ENCODE assay signal across 7 cellular contexts in the genomic region with DNA sequence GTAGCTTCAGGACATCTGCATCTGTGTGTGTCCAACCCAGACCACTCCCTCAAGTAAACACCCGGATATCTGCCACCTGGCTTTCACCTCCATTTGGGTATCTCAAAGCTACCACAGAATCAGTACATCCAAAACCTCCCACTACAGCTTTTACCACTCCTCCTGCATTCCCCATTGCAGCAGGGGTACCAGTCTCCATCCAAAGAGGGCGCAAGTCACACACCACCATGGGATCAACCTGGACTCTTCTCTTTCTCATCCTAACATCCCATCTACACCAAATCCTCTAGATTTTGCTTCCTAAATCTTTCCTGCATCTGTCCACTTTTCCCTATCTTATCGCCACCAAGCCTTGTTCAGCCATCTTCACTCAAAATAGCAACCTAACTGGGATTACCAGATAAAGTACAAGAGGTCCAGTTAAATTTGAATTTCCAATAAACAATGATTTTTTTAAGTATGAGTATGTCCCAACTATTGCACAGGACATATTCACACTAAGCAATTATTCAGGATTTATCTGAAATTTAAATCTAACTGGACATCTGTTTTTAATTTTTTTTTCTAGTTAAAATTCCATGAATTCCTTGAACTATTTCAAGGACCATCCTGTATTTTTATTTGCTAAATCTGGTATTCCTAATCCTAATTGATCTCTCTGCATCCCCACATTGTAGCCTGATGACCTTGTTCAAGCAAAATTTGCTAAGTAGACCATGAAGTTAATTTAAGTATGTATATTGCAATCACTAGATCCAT.
DNase-seq lines count a peak whose midpoint lies in the region; ATAC-seq, FAIRE-seq and TF ChIP-seq lines count a peak whose summit lies in the region.

No MANE protein-coding gene starts in this region.

- no peak for TF ChIP-seq POLR2A in K562 (conservative IDR thresholded peaks at IDR 0.05)

- peak overlapping the region; percentile 2 for H3K27ac Mint-ChIP-seq in nephron progenitor cell

- no peaks in the 10 kb centered on the region for H3K36me3 Mint-ChIP-seq in nephron progenitor cell (ENCODE audit: low read depth)

- intact Hi-C loops in K562 (cut with micrococcal nuclease): no loop called here

- POLR2A ChIA-PET in K562 (lab: Yijun Ruan, JAX): interaction anchor here (0.6 to 0.8 kb wide), 3 partner anchors 12 to 1801 kb away, joined by 3 to 4 read pairs (median 3); no protein-coding TSS in a partner anchor

- peak in 1 of 2 experiments; percentile 26; a peak in 2 of 4 replicates for TF ChIP-seq RAD21 in K562 (CRISPR knock-in tag; conservative IDR thresholded peaks at IDR 0.05 in 1 of 2, IDR thresholded peaks at IDR 0.05 in 1 of 2)

- CTCF ChIA-PET in K562 (lab: Yijun Ruan, JAX; ENCODE audit: low intra/inter-chr PET ratio): no interaction called here

- no peaks in the 10 kb centered on the region for H3K9me1 ChIP-seq in K562 (ENCODE audit: control insufficient read depth, insufficient read depth, low read length)

- peak; percentile 74 for FAIRE-seq in K562 (lab: Jason Lieb, UNC)

- no peaks in the 10 kb centered on the region for H4K20me1 ChIP-seq in Loucy (ENCODE audit: insufficient read depth, low read length, poor library complexity, severe bottlenecking)
- no peaks in the 10 kb centered on the region for H4K20me1 ChIP-seq in K562 (replicated peaks; ENCODE audit: control insufficient read depth, insufficient read depth, low read length)

- peak; percentile 53 for TF ChIP-seq CTCF in Loucy (conservative IDR thresholded peaks at IDR 0.05; ENCODE audit: low read length)
- peak; percentile 54 to 60 (median 57) for TF ChIP-seq CTCF in K562 (IDR thresholded peaks at IDR 0.05 in 2 of 3, conservative IDR thresholded peaks at IDR 0.05 in 1 of 3; ENCODE audit: insufficient read depth in 2 of 3, low read depth in 1 of 3, low read length in 3 of 3)
- TF ChIP-seq CTCF in nephron progenitor cell (IDR thresholded peaks at IDR 0.05): peak; percentile 45

- no peak overlapping the region for H3K27ac ChIP-seq in K562 (ENCODE audit: extremely low read depth, low read depth, low read length)

- H3K9me3 Mint-ChIP-seq in nephron progenitor cell: peaks cover 19% of the 10 kb centered on the region

- no peak overlapping the region for H3K9ac ChIP-seq in Loucy (ENCODE audit: low read depth, low read length, poor library complexity, severe bottlenecking)
- no peak overlapping the region for H3K9ac ChIP-seq in K562 (ENCODE audit: insufficient read depth in 1 of 2, low read depth in 2 of 2, low read length in 2 of 2)

- TF ChIP-seq EP300 in K562 (IDR thresholded peaks at IDR 0.05; ENCODE audit: low read length): no peak

- H3K79me2 ChIP-seq in Loucy (ENCODE audit: insufficient read depth, low read length): no peaks in the 10 kb centered on the region
- H3K79me2 ChIP-seq in K562 (ENCODE audit: control insufficient read depth, insufficient read depth, low read length): no peaks in the 10 kb centered on the region

- DNase-seq in ELR (ENCODE audit: low read depth) (peak; percentile 29), K562 (ENCODE audit: extremely low read depth in 1 of 4, low spot score in 3 of 4) (peak in 3 of 4 experiments; percentile 37 to 50 (median 42)), nephron progenitor cell (no peak), mucosa of gallbladder (ENCODE audit: low spot score) (no peak), nucleus accumbens (lab: John Stamatoyannopoulos, UW) (no peak)

- H3F3A ChIP-seq in Loucy (ENCODE audit: low read depth): no peaks in the 10 kb centered on the region

- WGBS in K562 (ENCODE audit: insufficient coverage, low coverage, missing lambda C conversion rate): 5% methylated on average over 3 of the region's 3 CpGs

- H3K27me3 ChIP-seq in Loucy (ENCODE audit: insufficient read depth, low read length, poor library complexity, severe bottlenecking): no peaks in the 10 kb centered on the region
- H3K27me3 ChIP-seq in K562 (ENCODE audit: control insufficient read depth in 2 of 2, insufficient read depth in 2 of 2, low read length in 2 of 2): peaks cover 9 to 28% of the 10 kb centered on the region in 2 experiments; a peak in 4 of 5 replicates

- H3K27me3 Mint-ChIP-seq in nephron progenitor cell (ENCODE audit: low read depth, poor library complexity): peaks cover 31% of the 10 kb centered on the region

- in situ Hi-C loops in K562 (cut with MboI): no loop called here

- no peak overlapping the region for H2AFZ ChIP-seq in Loucy (ENCODE audit: low read length)
- H2AFZ ChIP-seq in K562 (ENCODE audit: low read depth, low read length): no peak overlapping the region

- no TSS peak for BruUV-seq in K562 (replicated peaks; lab: Mats Ljungman, UMichigan)

- ATAC-seq in K562: peak; percentile 78
- no peak for ATAC-seq in GM19035 (IDR thresholded peaks at IDR 0.05; ENCODE audit: unreplicated experiment)

- H3K4me3 Mint-ChIP-seq in nephron progenitor cell: no peak overlapping the region

- no peak overlapping the region for H3K4me3 ChIP-seq in Loucy (ENCODE audit: low read length, poor library complexity, severe bottlenecking)
- no peak overlapping the region for H3K4me3 ChIP-seq in K562

- peaks cover 23% of the 10 kb centered on the region for H3K4me1 Mint-ChIP-seq in nephron progenitor cell

- H3K4me1 ChIP-seq in Loucy (ENCODE audit: insufficient read depth, low read length, poor library complexity, severe bottlenecking) (peaks cover 8% of the 10 kb centered on the region), K562 (replicated peaks in 1 of 2; ENCODE audit: control insufficient read depth in 2 of 2, insufficient read depth in 2 of 2, low read length in 2 of 2) (no peaks in the 10 kb centered on the region)

- no peaks in the 10 kb centered on the region for H3K36me3 ChIP-seq in Loucy (ENCODE audit: insufficient read depth, low read length)
- no peaks in the 10 kb centered on the region for H3K36me3 ChIP-seq in K562 (ENCODE audit: control insufficient read depth, insufficient read depth, low read length)

- no peaks in the 10 kb centered on the region for H3K9me2 ChIP-seq in Loucy (replicated peaks; ENCODE audit: low read depth, low read length)

- H3K9me3 ChIP-seq in Loucy (ENCODE audit: insufficient read depth, low read depth, low read length): no peaks in the 10 kb centered on the region
- no peaks in the 10 kb centered on the region for H3K9me3 ChIP-seq in K562 (replicated peaks; ENCODE audit: control insufficient read depth, insufficient read depth, low read depth, low read length)

- H3K4me2 ChIP-seq in Loucy (ENCODE audit: low read depth, low read length, poor library complexity, severe bottlenecking) (no peak overlapping the region), K562 (ENCODE audit: insufficient read depth, low read length) (no peak overlapping the region)

TF ChIP-seq in K562, 482 proteins besides CTCF, POLR2A, EP300 and RAD21:
- TF ChIP-seq TAF15 (IDR thresholded peaks at IDR 0.05; ENCODE audit: low read depth, low read length): no peak
- peak; percentile 30; the same call in 1 of the 2 replicates for TF ChIP-seq PHF21A (IDR thresholded peaks at IDR 0.05; ENCODE audit: borderline replicate concordance, low read depth)
- TF ChIP-seq ZNF212 (CRISPR knock-in tag; IDR thresholded peaks at IDR 0.05): no peak
- TF ChIP-seq KDM4B (IDR thresholded peaks at IDR 0.05; ENCODE audit: borderline replicate concordance in 2 of 2, low read depth in 1 of 2): no peak
- peak; percentile 84 for TF ChIP-seq ZNF184 (CRISPR knock-in tag; IDR thresholded peaks at IDR 0.05)
- 0 out of 2 replicates have a peak, but pooled peaks have one; percentile 19 for TF ChIP-seq SMC3 (conservative IDR thresholded peaks at IDR 0.05; ENCODE audit: insufficient read depth, low read depth, low read length)
- TF ChIP-seq, protein P1, sequence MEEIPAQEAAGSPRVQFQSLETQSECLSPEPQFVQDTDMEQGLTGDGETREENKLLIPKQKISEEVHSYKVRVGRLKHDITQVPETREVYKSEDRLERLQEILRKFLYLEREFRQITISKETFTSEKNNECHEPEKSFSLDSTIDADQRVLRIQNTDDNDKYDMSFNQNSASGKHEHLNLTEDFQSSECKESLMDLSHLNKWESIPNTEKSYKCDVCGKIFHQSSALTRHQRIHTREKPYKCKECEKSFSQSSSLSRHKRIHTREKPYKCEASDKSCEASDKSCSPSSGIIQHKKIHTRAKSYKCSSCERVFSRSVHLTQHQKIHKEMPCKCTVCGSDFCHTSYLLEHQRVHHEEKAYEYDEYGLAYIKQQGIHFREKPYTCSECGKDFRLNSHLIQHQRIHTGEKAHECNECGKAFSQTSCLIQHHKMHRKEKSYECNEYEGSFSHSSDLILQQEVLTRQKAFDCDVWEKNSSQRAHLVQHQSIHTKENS (CRISPR knock-in tag; IDR thresholded peaks at IDR 0.05): no peak
- TF ChIP-seq, protein P2, sequence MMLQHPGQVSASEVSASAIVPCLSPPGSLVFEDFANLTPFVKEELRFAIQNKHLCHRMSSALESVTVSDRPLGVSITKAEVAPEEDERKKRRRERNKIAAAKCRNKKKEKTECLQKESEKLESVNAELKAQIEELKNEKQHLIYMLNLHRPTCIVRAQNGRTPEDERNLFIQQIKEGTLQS (IDR thresholded peaks at IDR 0.05): no peak
- TF ChIP-seq, protein P2 (CRISPR knock-in tag; conservative IDR thresholded peaks at IDR 0.05): no peak
- TF ChIP-seq TEAD1 (CRISPR knock-in tag; IDR thresholded peaks at IDR 0.05): peak in 1 of 2 experiments; percentile 39; a peak in 1 of 4 replicates
TF ChIP-seq in K562: peak in this region for 4.

Comparison
In these comparisons a context has a peak if more than half of its experiments do, and no peak if none do; other contexts are left out.
1. DNase-seq: peak in ELR (single experiment) and K562 (3 of 4); none in nephron progenitor cell (single experiment), mucosa of gallbladder (single experiment) and nucleus accumbens (0 of 56).
2. Peak in every context shown above with its lines, with median percentiles within 50 percentile points of each other: CTCF ChIP-seq.